8 cellular contexts compared by ENCODE assay signal in genomic region chr11:125345706-125346561, GRCh38.
A peak's percentile ranks its signal among the peaks of the same experiment; 100 is the strongest.
DNase-seq lines count a peak whose midpoint lies in the region; ATAC-seq and TF ChIP-seq lines count a peak whose summit lies in the region.

No MANE protein-coding gene starts in this region.

- WGBS in stomach, 5 donors: 8 to 21% (median 20%) methylated on average over 15 to 18 of the region's 18 CpGs

- DNase-seq in AG04450 (ENCODE audit: low read depth, low spot score) (peak; percentile 50), GM13976 (ENCODE audit: low spot score) (peak; percentile 78), NCI-H1694 treated with DMSO at 0.1 percent for 48 hours (lab: John Stamatoyannopoulos, UW) (peak; percentile 32), lung microvascular endothelial cell (ENCODE audit: low read depth in 2 of 2) (peak; percentile 59 to 64), stomach (peak; percentile 76), NCI-H510A (lab: John Stamatoyannopoulos, UW) (no peak)
- DNase-seq in activated CD4-positive, alpha-beta T cell treated with anti-CD3 and anti-CD28 coated beads for 48 hours: peak; percentile 70
- peak; percentile 18 to 27 (median 19) for DNase-seq in effector memory CD8-positive, alpha-beta T cell

- H3K27ac ChIP-seq in AG04450 (ENCODE audit: low read depth, low read length) (no peak overlapping the region), stomach (peak overlapping the region in 4 of 5 donors; percentile 3 to 83 (median 28))

- peak; percentile 42 for ATAC-seq in effector memory CD8-positive, alpha-beta T cell (replicated peaks)

- no peaks in the 10 kb centered on the region for H3K27me3 ChIP-seq in AG04450 (ENCODE audit: control insufficient read depth, insufficient read depth, low read length)
- H3K27me3 ChIP-seq in stomach: no peaks in the 10 kb centered on the region

- TF ChIP-seq EP300 in stomach (IDR thresholded peaks at IDR 0.05): no peak

- CTCF ChIA-PET in AG04450 (lab: Charles Lee): interaction anchor here (0.6 to 9.2 kb wide), 79 partner anchors 8 to 809 kb away, joined by 3 to 164 read pairs (median 5); partner anchors contain the start of genes PKNOX2 and TMEM218

- no peaks in the 10 kb centered on the region for H3K9me3 Mint-ChIP-seq in effector memory CD8-positive, alpha-beta T cell

- no peaks in the 10 kb centered on the region for H3K36me3 Mint-ChIP-seq in effector memory CD8-positive, alpha-beta T cell (ENCODE audit: insufficient read depth)

- TF ChIP-seq CTCF in AG04450 (IDR thresholded peaks at IDR 0.05; ENCODE audit: low read depth, low read length) (peak; percentile 95), GM13976 (IDR thresholded peaks at IDR 0.05; ENCODE audit: borderline replicate concordance, control extremely low read depth, extremely low read depth, insufficient read depth, missing control alignments) (peak; percentile 66), stomach (IDR thresholded peaks at IDR 0.05) (peak in 5 of 7 experiments; percentile 64 to 94 (median 80))

- H3K27ac Mint-ChIP-seq in effector memory CD8-positive, alpha-beta T cell: no peak overlapping the region

- intact Hi-C loops in stomach (cut with DNase I; ENCODE audit: low total_unique reads): loop anchor here (5.0 kb wide), 1 partner anchor 184 kb away; the partner anchor contains the start of gene PKNOX2

- in situ Hi-C loops in GM13976 (cut with MboI; ENCODE audit: low sequenced_read_pairs, unreplicated experiment): no loop called here

- POLR2A ChIA-PET in AG04450 (lab: Yijun Ruan, JAX): interaction anchor here (0.6 to 1.0 kb wide), 4 partner anchors 83 to 446 kb away, joined by 3 to 9 read pairs (median 6); no protein-coding TSS in a partner anchor

- H3K4me3 ChIP-seq in AG04450 (ENCODE audit: low read depth, low read length) (no peak overlapping the region), stomach (no peak overlapping the region)

- H3K36me3 ChIP-seq in stomach: no peaks in the 10 kb centered on the region

- TF ChIP-seq POLR2A in stomach (IDR thresholded peaks at IDR 0.05): no peak

- peaks cover 0 to 8% of the 10 kb centered on the region in 2 donors for H3K4me1 Mint-ChIP-seq in effector memory CD8-positive, alpha-beta T cell (ENCODE audit: low read depth in 2 of 2)

- peaks cover 28 to 64% of the 10 kb centered on the region in 2 donors for H3K27me3 Mint-ChIP-seq in effector memory CD8-positive, alpha-beta T cell

- H3K9me3 ChIP-seq in AG04450 (ENCODE audit: control insufficient read depth, insufficient read depth, low read length) (no peaks in the 10 kb centered on the region), stomach (no peaks in the 10 kb centered on the region)

- H3K4me1 ChIP-seq in stomach: peaks cover 0 to 30% (median 10%) of the 10 kb centered on the region in 4 donors

- H3K4me3 Mint-ChIP-seq in effector memory CD8-positive, alpha-beta T cell: no peak overlapping the region
